11 cellular contexts compared by ENCODE assay signal in the genomic region with DNA sequence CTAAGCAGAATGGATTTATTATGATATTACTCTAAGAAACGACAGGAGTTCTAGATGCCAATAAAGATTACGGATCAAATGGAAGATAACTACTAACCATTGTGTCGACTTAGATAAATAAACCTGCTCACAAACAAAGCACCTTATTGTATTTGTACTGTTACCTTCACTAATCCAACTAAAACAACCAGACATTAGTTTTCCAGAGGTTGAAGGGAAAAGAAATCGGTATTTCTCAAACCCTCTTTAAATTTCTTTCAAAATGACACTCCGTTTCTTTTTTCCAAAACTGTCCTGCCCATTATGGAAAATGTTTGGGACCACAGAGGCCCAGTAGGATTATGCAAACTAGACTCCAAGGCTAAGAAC. TPM values are rescaled to one million over a fixed set of nuclear protein-coding genes. Genes with fewer than 3 reads are reported as not detected.
DNase-seq lines count a peak whose midpoint lies in the region; ATAC-seq, FAIRE-seq and TF ChIP-seq lines count a peak whose summit lies in the region.
"Had no signal": no experiment of that assay in that cellular context is flagged by ENCODE, and none has a peak within 500 bp of the region (broad histone marks: within the 10 kb centered on the region; RNA-seq: fewer than 3 reads in every experiment).

No MANE protein-coding gene starts in this region.

- H3K4me2 ChIP-seq in SK-N-SH (0 out of 2 replicates have a peak overlapping the region, but pooled peaks have one; percentile 92), smooth muscle cell (peak overlapping the region; percentile 97)

- H3K36me3 ChIP-seq in SK-N-SH (replicated peaks in 1 of 2; ENCODE audit: control insufficient read depth in 1 of 2, insufficient read depth in 2 of 2, low read length in 1 of 2) (no peaks in the 10 kb centered on the region), smooth muscle cell (ENCODE audit: low read depth) (no peaks in the 10 kb centered on the region)

- ATAC-seq in SK-N-SH treated with all-trans-retinoic acid at 6 μM for 48 hours (no peak), WTC11 (no peak), HG03571 (IDR thresholded peaks at IDR 0.05; ENCODE audit: unreplicated experiment) (no peak)

- no peak overlapping the region for H3K27ac Mint-ChIP-seq in WTC11
- H3K27ac Mint-ChIP-seq in glutamatergic neuron (ENCODE audit: unreplicated experiment), result no peak overlapping the region

- 88% methylated on average over 5 of the region's 5 CpGs for WGBS in SK-N-SH (ENCODE audit: low lambda C conversion rate)
- WGBS in smooth muscle cell (ENCODE audit: low lambda C conversion rate), result 43% methylated on average over 5 of the region's 5 CpGs

- H3K4me1 ChIP-seq in SK-N-SH (ENCODE audit: control insufficient read depth in 1 of 2, insufficient read depth in 2 of 2, low read depth in 1 of 2, low read length in 1 of 2) (peaks cover 8 to 9% of the 10 kb centered on the region in 2 experiments; a peak in 3 of 4 replicates), smooth muscle cell (ENCODE audit: low read depth) (peaks cover 16% of the 10 kb centered on the region)

- H3K36me3 Mint-ChIP-seq in WTC11, result no peaks in the 10 kb centered on the region
- H3K36me3 Mint-ChIP-seq in glutamatergic neuron (ENCODE audit: unreplicated experiment), result no peaks in the 10 kb centered on the region

- TF ChIP-seq CTCF in SK-N-SH (IDR thresholded peaks at IDR 0.05) (no peak), WTC11 (IDR thresholded peaks at IDR 0.05) (no peak), glutamatergic neuron (IDR thresholded peaks at IDR 0.05; ENCODE audit: partially characterized antibody, unreplicated experiment) (no peak), smooth muscle cell (IDR thresholded peaks at IDR 0.05; ENCODE audit: borderline replicate concordance, insufficient read depth, poor library complexity, severe bottlenecking) (no peak), D721Med (IDR thresholded peaks at IDR 0.05; ENCODE audit: insufficient read depth, missing control alignments) (no peak)

- no peak for TF ChIP-seq EP300 in SK-N-SH (IDR thresholded peaks at IDR 0.05; ENCODE audit: borderline replicate concordance in 1 of 2, low read depth in 1 of 2, low read length in 1 of 2)

- H3K4me1 Mint-ChIP-seq in WTC11, result peaks cover 22% of the 10 kb centered on the region
- H3K4me1 Mint-ChIP-seq in glutamatergic neuron (ENCODE audit: low read depth, unreplicated experiment), result peaks cover 16% of the 10 kb centered on the region

- FAIRE-seq in D721Med (lab: Jason Lieb, UNC), result no peak
- FAIRE-seq: A204.1 had no signal

- H3K79me2 ChIP-seq in SK-N-SH (ENCODE audit: insufficient read depth) (no peaks in the 10 kb centered on the region), smooth muscle cell (ENCODE audit: low read depth) (peaks cover 72% of the 10 kb centered on the region)

- no peak for TF ChIP-seq RAD21 in SK-N-SH (IDR thresholded peaks at IDR 0.05; ENCODE audit: low read length)

- H3K9me2 ChIP-seq in SK-N-SH, result no peaks in the 10 kb centered on the region

- H3K27me3 ChIP-seq in SK-N-SH (ENCODE audit: insufficient read depth) (no peaks in the 10 kb centered on the region), smooth muscle cell (ENCODE audit: low read depth) (no peaks in the 10 kb centered on the region)

- no peaks in the 10 kb centered on the region for H4K20me1 ChIP-seq in SK-N-SH (ENCODE audit: insufficient read depth)
- H4K20me1 ChIP-seq in smooth muscle cell (ENCODE audit: low read depth), result peaks cover 27% of the 10 kb centered on the region

- CTCF ChIA-PET in SK-N-SH (lab: Yijun Ruan, JAX) (interaction anchor here (0.9 to 2.7 kb wide), 3 partner anchors 72 to 321 kb away, joined by 3 to 7 read pairs (median 3); no protein-coding TSS in a partner anchor), WTC11 (lab: Charles Lee) (interaction anchor here (2.4 kb wide), 1 partner anchor 94 kb away, joined by 10 read pairs; no protein-coding TSS in a partner anchor)

- H3K4me3 ChIP-seq in SK-N-SH (ENCODE audit: low read depth in 2 of 2, low read length in 1 of 2) (0 out of 4 replicates have a peak overlapping the region, but pooled peaks of 1 of the 2 experiments have one; percentile 100), smooth muscle cell (peak overlapping the region; percentile 87)

- H3F3A ChIP-seq in SK-N-SH (replicated peaks; ENCODE audit: insufficient read depth) (peaks cover 13% of the 10 kb centered on the region), smooth muscle cell (ENCODE audit: low read depth) (peaks cover 14% of the 10 kb centered on the region)

- peaks cover 55% of the 10 kb centered on the region for H3K27me3 Mint-ChIP-seq in WTC11 (ENCODE audit: low read depth)
- H3K27me3 Mint-ChIP-seq in glutamatergic neuron (ENCODE audit: unreplicated experiment), result peaks cover 18% of the 10 kb centered on the region

- no peaks in the 10 kb centered on the region for H3K9me3 Mint-ChIP-seq in WTC11
- H3K9me3 Mint-ChIP-seq in glutamatergic neuron (ENCODE audit: unreplicated experiment), result peaks cover 8% of the 10 kb centered on the region

- H3K9me3 ChIP-seq in SK-N-SH, result no peaks in the 10 kb centered on the region
- no peaks in the 10 kb centered on the region for H3K9me3 ChIP-seq in smooth muscle cell (replicated peaks; ENCODE audit: low read depth)

- H3K9ac ChIP-seq in SK-N-SH (no peak overlapping the region), smooth muscle cell (ENCODE audit: low read depth) (no peak overlapping the region)

- no peak overlapping the region for H2AFZ ChIP-seq in SK-N-SH (ENCODE audit: low read depth)
- peak overlapping the region; percentile 29 for H2AFZ ChIP-seq in smooth muscle cell (ENCODE audit: low read depth)

- no peak for DNase-seq in SK-N-SH
- DNase-seq in WTC11 (ENCODE audit: low spot score), result no peak
- DNase-seq in glutamatergic neuron, result no peak
- no peak for DNase-seq in smooth muscle cell (lab: John Stamatoyannopoulos, UW; ENCODE audit: unreplicated experiment)
- DNase-seq in D721Med (ENCODE audit: insufficient read length, low spot score), result no peak
- DNase-seq in NCI-H2171 (lab: John Stamatoyannopoulos, UW), result no peak
- DNase-seq: cortex of kidney, MM.1S had no signal

- H3K27ac ChIP-seq in SK-N-SH (ENCODE audit: low read depth in 2 of 2, low read length in 1 of 2), result no peak overlapping the region
- peak overlapping the region; percentile 42 for H3K27ac ChIP-seq in smooth muscle cell (ENCODE audit: low read depth)

- H3K4me3 Mint-ChIP-seq in WTC11 (peak overlapping the region; percentile 72), glutamatergic neuron (ENCODE audit: unreplicated experiment) (peak overlapping the region; percentile 85)

- POLR2A ChIA-PET in SK-N-SH (lab: Yijun Ruan, JAX) (no interaction called here), WTC11 (lab: Charles Lee) (no interaction called here)

TF ChIP-seq in SK-N-SH, 30 proteins besides CTCF, POLR2A, EP300 and RAD21 (continues in another document):
- no peak for TF ChIP-seq TEAD4 (IDR thresholded peaks at IDR 0.05; ENCODE audit: borderline replicate concordance, insufficient read depth)
- no peak for TF ChIP-seq YY1 (IDR thresholded peaks at IDR 0.05; ENCODE audit: low read depth)
- no peak for TF ChIP-seq NFIC (IDR thresholded peaks at IDR 0.05; ENCODE audit: borderline replicate concordance)
- TF ChIP-seq JUND (IDR thresholded peaks at IDR 0.05), result no peak

TF ChIP-seq in SK-N-SH treated with all-trans-retinoic acid at 6 μM for 48 hours, 23 proteins besides CTCF, POLR2A, EP300 and RAD21 (continues in another document):
- TF ChIP-seq ESRRG (CRISPR knock-in tag; IDR thresholded peaks at IDR 0.05) (no peak), ZFP3 (CRISPR knock-in tag; IDR thresholded peaks at IDR 0.05) (no peak), OSR1 (CRISPR knock-in tag; IDR thresholded peaks at IDR 0.05) (no peak), TCF4 (CRISPR knock-in tag; IDR thresholded peaks at IDR 0.05; ENCODE audit: borderline replicate concordance) (no peak), CSDC2 (CRISPR knock-in tag; IDR thresholded peaks at IDR 0.05) (no peak), BACH2 (CRISPR knock-in tag; IDR thresholded peaks at IDR 0.05; ENCODE audit: borderline replicate concordance) (no peak), ARNTL (CRISPR knock-in tag; IDR thresholded peaks at IDR 0.05; ENCODE audit: borderline replicate concordance, low read depth) (no peak), ZC3H10 (CRISPR knock-in tag; IDR thresholded peaks at IDR 0.05) (no peak)

TF ChIP-seq in WTC11, 78 proteins besides CTCF, POLR2A, EP300 and RAD21 (continues in another document):
- TF ChIP-seq ATF6 (CRISPR knock-in tag; IDR thresholded peaks at IDR 0.05), result no peak
- no peak for TF ChIP-seq USF1 (CRISPR knock-in tag; IDR thresholded peaks at IDR 0.05)

RNA-seq across cellular contexts. Expression of gene MLLT3, which starts 2.8 kb away (rescaled TPM):
- polyA plus RNA-seq in SK-N-SH (2012; rRNA removed), result 3.9 and 6.2 TPM in 2 replicates
- polyA plus RNA-seq in SK-N-SH (2012; cell fraction: cytosol; rRNA removed), result 6.6 and 7.2 TPM in 2 replicates
- polyA plus RNA-seq in SK-N-SH (2012; cell fraction: nucleus; rRNA removed), result 1.5 and 2.8 TPM in 2 replicates
- 7.0 to 11.6 TPM (median 10.0 TPM) in 3 replicates for total RNA-seq in WTC11 (2021)
- total RNA-seq in glutamatergic neuron (ENCODE audit: unreplicated experiment), result 11.7 TPM
- 29.9 and 32.8 TPM in 2 replicates for total RNA-seq in smooth muscle cell
- 16.3 and 21.9 TPM in 2 replicates for polyA plus RNA-seq in smooth muscle cell
